ENCODE assay signal across 8 cellular contexts in the genomic region with DNA sequence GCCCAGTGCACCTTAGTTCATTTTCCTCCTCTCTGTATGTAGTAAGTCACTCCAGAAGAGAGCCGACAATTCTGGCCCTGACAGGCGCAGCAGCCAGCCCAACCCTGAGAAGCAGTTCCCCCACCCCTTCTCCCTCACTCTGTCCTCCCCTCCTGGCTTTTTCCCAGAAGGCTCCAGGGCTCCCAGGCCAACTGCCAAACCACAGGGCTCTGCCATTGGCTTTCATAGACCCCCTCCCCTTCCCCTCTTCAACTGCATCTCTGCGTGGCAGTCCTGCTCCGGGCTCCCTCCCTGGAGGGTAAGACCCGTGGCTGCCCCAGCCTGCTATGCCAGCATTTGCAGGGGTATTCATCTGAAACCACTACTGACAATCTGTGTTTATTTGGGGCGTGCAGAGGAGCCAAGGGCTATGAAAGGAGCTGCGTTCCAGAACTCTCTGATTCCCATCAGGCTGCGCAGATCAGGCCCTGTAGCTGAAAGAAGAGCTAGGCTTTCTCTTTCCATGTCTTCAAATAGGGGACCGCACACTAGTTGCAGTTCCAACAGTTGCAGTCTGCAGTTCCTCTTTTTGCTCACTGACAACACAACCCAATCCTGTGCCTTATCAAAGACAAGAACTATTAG.
DNase-seq lines count a peak whose midpoint lies in the region; ATAC-seq and TF ChIP-seq lines count a peak whose summit lies in the region.

No MANE protein-coding gene starts in this region.

- 12% methylated on average over 9 of the region's 9 CpGs for WGBS in esophagus muscularis mucosa

- H3K36me3 ChIP-seq in esophagus muscularis mucosa, result no peaks in the 10 kb centered on the region

- no peak overlapping the region for H3K4me3 Mint-ChIP-seq in nephron progenitor cell
- H3K4me3 Mint-ChIP-seq in activated CD8-positive, alpha-beta memory T cell treated with anti-CD3 and anti-CD28 coated beads, Interleukin-2, amount 10 ng/mL, durations not matched to agents 7 days and 5 days, result no peak overlapping the region
- no peak overlapping the region for H3K4me3 Mint-ChIP-seq in activated CD4-positive, alpha-beta T cell treated with anti-CD3 and anti-CD28 coated beads, Interleukin-2, amount 10 ng/mL, durations not matched to agents 7 days and 5 days

- H3K27ac ChIP-seq in esophagus muscularis mucosa (replicated peaks in 1 of 4), result peak overlapping the region; percentile 82 to 83 (median 82)

- TF ChIP-seq POLR2A in esophagus muscularis mucosa (IDR thresholded peaks at IDR 0.05; ENCODE audit: low read depth), result no peak

- ATAC-seq in GM18870 (IDR thresholded peaks at IDR 0.05; ENCODE audit: unreplicated experiment), result peak; percentile 93
- peak; percentile 97 for ATAC-seq in HG02973 (IDR thresholded peaks at IDR 0.05; ENCODE audit: unreplicated experiment)
- ATAC-seq in activated CD8-positive, alpha-beta memory T cell treated with anti-CD3 and anti-CD28 coated beads, Interleukin-2, amount 10 ng/mL, durations not matched to agents 7 days and 5 days, result no peak

- H3K36me3 Mint-ChIP-seq in nephron progenitor cell (ENCODE audit: low read depth), result no peaks in the 10 kb centered on the region
- no peaks in the 10 kb centered on the region for H3K36me3 Mint-ChIP-seq in activated CD8-positive, alpha-beta memory T cell treated with anti-CD3 and anti-CD28 coated beads, Interleukin-2, amount 10 ng/mL, durations not matched to agents 7 days and 5 days
- no peaks in the 10 kb centered on the region for H3K36me3 Mint-ChIP-seq in activated CD4-positive, alpha-beta T cell treated with anti-CD3 and anti-CD28 coated beads, Interleukin-2, amount 10 ng/mL, durations not matched to agents 7 days and 5 days (ENCODE audit: low read depth)

- peaks cover 28% of the 10 kb centered on the region for H3K4me1 Mint-ChIP-seq in nephron progenitor cell
- peaks cover 4% of the 10 kb centered on the region for H3K4me1 Mint-ChIP-seq in activated CD8-positive, alpha-beta memory T cell treated with anti-CD3 and anti-CD28 coated beads, Interleukin-2, amount 10 ng/mL, durations not matched to agents 7 days and 5 days
- H3K4me1 Mint-ChIP-seq in activated CD4-positive, alpha-beta T cell treated with anti-CD3 and anti-CD28 coated beads, Interleukin-2, amount 10 ng/mL, durations not matched to agents 7 days and 5 days, result peaks cover 2% of the 10 kb centered on the region

- TF ChIP-seq CTCF in esophagus muscularis mucosa (IDR thresholded peaks at IDR 0.05), result no peak
- TF ChIP-seq CTCF in nephron progenitor cell (IDR thresholded peaks at IDR 0.05), result no peak

- TF ChIP-seq EP300 in esophagus muscularis mucosa (IDR thresholded peaks at IDR 0.05), result no peak

- peak overlapping the region in 2 of 4 donors; percentile 14 to 15 for H3K4me3 ChIP-seq in esophagus muscularis mucosa

- POLR2A ChIA-PET in activated CD4-positive, alpha-beta T cell treated with anti-CD3 and anti-CD28 coated beads, Interleukin-2, amount 10 ng/mL, durations not matched to agents 7 days and 5 days (lab: Charles Lee), result no interaction called here

- H3K27me3 ChIP-seq in esophagus muscularis mucosa, result no peaks in the 10 kb centered on the region

- intact Hi-C loops in esophagus muscularis mucosa (cut with DNase I), result no loop called here

- peak; percentile 92 for DNase-seq in NCI-H345 (lab: John Stamatoyannopoulos, UW)
- DNase-seq in esophagus muscularis mucosa (ENCODE audit: extremely low spot score), result no peak
- DNase-seq in nephron progenitor cell, result peak; percentile 21
- DNase-seq in activated CD8-positive, alpha-beta memory T cell treated with anti-CD3 and anti-CD28 coated beads, Interleukin-2, amount 10 ng/mL, durations not matched to agents 7 days and 5 days, result no peak
- DNase-seq in activated CD4-positive, alpha-beta T cell treated with anti-CD3 and anti-CD28 coated beads, Interleukin-2, amount 10 ng/mL, durations not matched to agents 7 days and 5 days, result no peak
- DNase-seq in NCI-H146 (lab: John Stamatoyannopoulos, UW), result no peak

- H3K9me3 Mint-ChIP-seq in nephron progenitor cell, result no peaks in the 10 kb centered on the region
- no peaks in the 10 kb centered on the region for H3K9me3 Mint-ChIP-seq in activated CD8-positive, alpha-beta memory T cell treated with anti-CD3 and anti-CD28 coated beads, Interleukin-2, amount 10 ng/mL, durations not matched to agents 7 days and 5 days (ENCODE audit: low read depth)
- H3K9me3 Mint-ChIP-seq in activated CD4-positive, alpha-beta T cell treated with anti-CD3 and anti-CD28 coated beads, Interleukin-2, amount 10 ng/mL, durations not matched to agents 7 days and 5 days, result no peaks in the 10 kb centered on the region

- no peak overlapping the region for H3K27ac Mint-ChIP-seq in nephron progenitor cell
- H3K27ac Mint-ChIP-seq in activated CD8-positive, alpha-beta memory T cell treated with anti-CD3 and anti-CD28 coated beads, Interleukin-2, amount 10 ng/mL, durations not matched to agents 7 days and 5 days, result no peak overlapping the region
- H3K27ac Mint-ChIP-seq in activated CD4-positive, alpha-beta T cell treated with anti-CD3 and anti-CD28 coated beads, Interleukin-2, amount 10 ng/mL, durations not matched to agents 7 days and 5 days, result no peak overlapping the region

- H3K4me1 ChIP-seq in esophagus muscularis mucosa, result peaks cover 18 to 61% (median 52%) of the 10 kb centered on the region in 4 donors

- no peaks in the 10 kb centered on the region for H3K9me3 ChIP-seq in esophagus muscularis mucosa

- peaks cover 9% of the 10 kb centered on the region for H3K27me3 Mint-ChIP-seq in nephron progenitor cell (ENCODE audit: low read depth, poor library complexity)
- peaks cover 11% of the 10 kb centered on the region for H3K27me3 Mint-ChIP-seq in activated CD8-positive, alpha-beta memory T cell treated with anti-CD3 and anti-CD28 coated beads, Interleukin-2, amount 10 ng/mL, durations not matched to agents 7 days and 5 days
- peaks cover 13% of the 10 kb centered on the region for H3K27me3 Mint-ChIP-seq in activated CD4-positive, alpha-beta T cell treated with anti-CD3 and anti-CD28 coated beads, Interleukin-2, amount 10 ng/mL, durations not matched to agents 7 days and 5 days

- CTCF ChIA-PET in activated CD8-positive, alpha-beta memory T cell treated with anti-CD3 and anti-CD28 coated beads, Interleukin-2, amount 10 ng/mL, durations not matched to agents 7 days and 5 days (lab: Charles Lee), result no interaction called here
- CTCF ChIA-PET in activated CD4-positive, alpha-beta T cell treated with anti-CD3 and anti-CD28 coated beads, Interleukin-2, amount 10 ng/mL, durations not matched to agents 7 days and 5 days (lab: Charles Lee), result no interaction called here

Comparison
In these comparisons a context has a peak if more than half of its experiments do, and no peak if none do; other contexts are left out.
1. DNase-seq: peak in NCI-H345 (single experiment) and nephron progenitor cell (single experiment); none in esophagus muscularis mucosa (single experiment), activated CD8-positive, alpha-beta memory T cell treated with anti-CD3 and anti-CD28 coated beads, Interleukin-2, amount 10 ng/mL, durations not matched to agents 7 days and 5 days (single experiment), activated CD4-positive, alpha-beta T cell treated with anti-CD3 and anti-CD28 coated beads, Interleukin-2, amount 10 ng/mL, durations not matched to agents 7 days and 5 days (single experiment) and NCI-H146 (single experiment).